In the genomic region with DNA sequence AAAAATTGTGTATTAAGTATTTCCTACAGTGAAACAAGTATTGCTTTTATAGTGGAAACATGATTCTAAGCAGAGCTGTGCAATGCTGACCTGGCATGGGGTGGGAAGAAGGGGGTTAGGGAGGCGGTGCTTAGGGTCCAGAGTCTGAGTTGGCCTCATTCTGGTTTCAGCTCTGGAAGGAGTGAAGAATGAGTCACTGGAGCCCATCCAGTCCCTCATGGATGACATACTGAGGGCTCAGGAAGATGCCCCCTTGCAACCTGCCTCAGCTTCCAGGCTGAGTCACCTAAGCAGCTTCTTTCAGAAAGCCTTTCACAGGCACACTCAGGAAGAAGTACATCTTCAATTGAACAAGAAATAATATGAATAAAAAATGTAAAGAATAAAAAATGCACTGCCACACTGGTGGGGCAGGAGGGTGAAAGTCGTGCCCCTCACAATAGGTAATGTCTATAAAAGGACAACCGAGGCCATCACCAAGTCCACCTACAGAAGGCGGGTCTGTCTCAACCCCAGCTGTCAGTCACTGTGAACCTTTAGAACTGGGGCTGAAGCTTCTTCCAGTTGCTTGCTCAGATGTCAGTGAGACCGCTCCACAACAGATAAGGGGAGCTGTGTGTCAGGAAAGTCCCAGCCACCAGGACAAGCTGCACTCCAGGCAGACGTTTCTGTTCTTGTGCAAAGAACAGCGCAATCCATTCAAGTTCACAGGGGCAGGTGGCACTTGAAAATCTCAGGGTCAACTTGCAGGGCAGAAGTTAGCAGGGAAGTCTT, we compare ENCODE assay signal across 8 cellular contexts. TPM values are rescaled to one million over a fixed set of nuclear protein-coding genes. Genes with fewer than 3 reads are reported as not detected.
DNase-seq lines count a peak whose midpoint lies in the region; TF ChIP-seq lines count a peak whose summit lies in the region.
"Not testable (repeated sequence)": the region's sequence is repeated elsewhere in the genome, so short reads cannot be mapped to it uniquely, and the experiment has no call there.

No MANE protein-coding gene starts in this region.

- in situ Hi-C loops in brain microvascular endothelial cell (cut with HindIII; ENCODE audit: low pct_ligation_motif_present, low sequenced_read_pairs): not testable (repeated sequence)

- H3K9me2 ChIP-seq in PC-9 (ENCODE audit: insufficient read depth); hepatocyte (replicated peaks; ENCODE audit: insufficient read depth): not testable (repeated sequence)

- not testable (repeated sequence) for H3K4me3 Mint-ChIP-seq in activated T-cell treated with anti-CD3 and anti-CD28 coated beads, Interleukin-2, amount 50 U/mL, for 24 hours

- not testable (repeated sequence) for H3K4me2 ChIP-seq in PC-9, hepatocyte

- not testable (repeated sequence) for H3K27me3 Mint-ChIP-seq in activated T-cell treated with anti-CD3 and anti-CD28 coated beads, Interleukin-2, amount 50 U/mL, for 24 hours

- not testable (repeated sequence) for H3K27ac ChIP-seq in AG04450 (ENCODE audit: low read depth, low read length); HEK293 (ENCODE audit: extremely low read depth, low read depth, low read length); brain microvascular endothelial cell
- H3K27ac ChIP-seq in PC-9: peak overlapping the region; percentile 33; the same call in 1 of the 2 replicates
- peak overlapping the region; percentile 55 for H3K27ac ChIP-seq in hepatocyte

- not testable (repeated sequence) for H3K36me3 ChIP-seq in HEK293 (ENCODE audit: control insufficient read depth in 2 of 2, insufficient read depth in 1 of 2, low read length in 2 of 2); PC-9 (ENCODE audit: low read depth); brain microvascular endothelial cell (replicated peaks); hepatocyte (replicated peaks; ENCODE audit: insufficient read depth, low read depth)

- peaks cover 21% of the 10 kb centered on the region for H3F3A ChIP-seq in PC-9 (ENCODE audit: insufficient read depth, low read depth)

- DNase-seq in AG04450 (ENCODE audit: low read depth, low spot score) (peak; percentile 30), PC-9 (peak; percentile 36 to 49), brain microvascular endothelial cell (peak; percentile 63), fibroblast of peridontal ligament (ENCODE audit: extremely low read depth) (peak; percentile 69), hepatocyte (ENCODE audit: low spot score) (peak; percentile 36), retinal pigment epithelial cell (ENCODE audit: low read depth) (peak; percentile 12)
- DNase-seq in activated T-cell treated with anti-CD3 and anti-CD28 coated beads, Interleukin-2, amount 50 U/mL, for 24 hours: not testable (repeated sequence)

- intact Hi-C loops in PC-9 (cut with micrococcal nuclease; ENCODE audit: unreplicated experiment): loop anchor here (5.0 kb wide), 1 partner anchor 201 kb away; no protein-coding TSS in a partner anchor

- peaks cover 28% of the 10 kb centered on the region for H3K4me1 Mint-ChIP-seq in activated T-cell treated with anti-CD3 and anti-CD28 coated beads, Interleukin-2, amount 50 U/mL, for 24 hours (ENCODE audit: low read depth)

- H3K9me3 Mint-ChIP-seq in activated T-cell treated with anti-CD3 and anti-CD28 coated beads, Interleukin-2, amount 50 U/mL, for 24 hours: not testable (repeated sequence)

- not testable (repeated sequence) for H3K4me3 ChIP-seq in AG04450 (ENCODE audit: low read depth, low read length); HEK293 (ENCODE audit: low read depth, low read length); PC-9; brain microvascular endothelial cell (ENCODE audit: low read depth, low read length); hepatocyte; retinal pigment epithelial cell (ENCODE audit: low read length)

- not testable (repeated sequence) for H3K27me3 ChIP-seq in AG04450 (ENCODE audit: control insufficient read depth, insufficient read depth, low read length); PC-9 (ENCODE audit: insufficient read depth, low read depth); brain microvascular endothelial cell (replicated peaks); hepatocyte

- H3K79me2 ChIP-seq in PC-9 (ENCODE audit: low read depth); hepatocyte: not testable (repeated sequence)

- not testable (repeated sequence) for H3K9me3 ChIP-seq in AG04450 (ENCODE audit: control insufficient read depth, insufficient read depth, low read length); HEK293 (ENCODE audit: control insufficient read depth, insufficient read depth, low read depth, low read length); PC-9 (ENCODE audit: insufficient read depth, low read depth); hepatocyte (ENCODE audit: low read depth)

- not testable (repeated sequence) for TF ChIP-seq CTCF in AG04450 (IDR thresholded peaks at IDR 0.05; ENCODE audit: low read depth, low read length); HEK293 (tag by site-specific recombination; IDR thresholded peaks at IDR 0.05); PC-9 (conservative IDR thresholded peaks at IDR 0.05); brain microvascular endothelial cell (IDR thresholded peaks at IDR 0.05; ENCODE audit: low read depth, low read length, missing control alignments); hepatocyte (IDR thresholded peaks at IDR 0.05; ENCODE audit: poor library complexity); retinal pigment epithelial cell (conservative IDR thresholded peaks at IDR 0.05; ENCODE audit: low read depth, low read length)

- not testable (repeated sequence) for H2AFZ ChIP-seq in PC-9, hepatocyte

- CTCF ChIA-PET in AG04450 (lab: Charles Lee) (interaction anchor here (0.9 to 1.9 kb wide), 3 partner anchors 201 to 204 kb away, joined by 4 to 6 read pairs (median 6); no protein-coding TSS in a partner anchor), HEK293 (lab: Yijun Ruan, JAX) (interaction anchor here (1.1 kb wide), 1 partner anchor 85 kb away, joined by 5 read pairs; no protein-coding TSS in a partner anchor), PC-9 (lab: Charles Lee) (interaction anchor here (1.5 kb wide), 1 partner anchor 67 kb away, joined by 5 read pairs; no protein-coding TSS in a partner anchor)

- not testable (repeated sequence) for H3K36me3 Mint-ChIP-seq in activated T-cell treated with anti-CD3 and anti-CD28 coated beads, Interleukin-2, amount 50 U/mL, for 24 hours (ENCODE audit: low read depth)

- POLR2A ChIA-PET in AG04450 (lab: Yijun Ruan, JAX): interaction anchor here (0.5 kb wide), 1 partner anchor 98 kb away, joined by 8 read pairs; no protein-coding TSS in a partner anchor
- POLR2A ChIA-PET in HEK293 (lab: Yijun Ruan, JAX); PC-9 (lab: Charles Lee; ENCODE audit: unreplicated experiment): not testable (repeated sequence)

- H3K4me1 ChIP-seq in HEK293 (ENCODE audit: control insufficient read depth, insufficient read depth, low read length); hepatocyte (ENCODE audit: insufficient read depth): not testable (repeated sequence)
- peaks cover 48% of the 10 kb centered on the region for H3K4me1 ChIP-seq in PC-9 (replicated peaks; ENCODE audit: insufficient read depth)

- WGBS in hepatocyte (ENCODE audit: low lambda C conversion rate, missing lambda C conversion rate): 74% methylated on average over 7 of the region's 7 CpGs

- BruUV-seq in PC-9 (replicated peaks; lab: Mats Ljungman, UMichigan): not testable (repeated sequence)

- H3K27ac Mint-ChIP-seq in activated T-cell treated with anti-CD3 and anti-CD28 coated beads, Interleukin-2, amount 50 U/mL, for 24 hours: peak overlapping the region; percentile 40

- H4K20me1 ChIP-seq in PC-9 (ENCODE audit: insufficient read depth); hepatocyte (ENCODE audit: insufficient read depth, poor library complexity, severe bottlenecking): not testable (repeated sequence)

TF ChIP-seq in HEK293, 187 proteins besides CTCF, POLR2A, EP300 and RAD21:
- TF ChIP-seq ZBTB48 (tag by site-specific recombination; IDR thresholded peaks at IDR 0.05): peak; percentile 48; the same call in 1 of the 2 replicates
- 0 out of 2 replicates have a peak, but pooled peaks have one; percentile 14 for TF ChIP-seq GLIS2 (tag by site-specific recombination; IDR thresholded peaks at IDR 0.05)
- peak; percentile 34; the same call in 1 of the 2 replicates for TF ChIP-seq ZNF600 (tag by site-specific recombination; IDR thresholded peaks at IDR 0.05)
- TF ChIP-seq, protein P1, sequence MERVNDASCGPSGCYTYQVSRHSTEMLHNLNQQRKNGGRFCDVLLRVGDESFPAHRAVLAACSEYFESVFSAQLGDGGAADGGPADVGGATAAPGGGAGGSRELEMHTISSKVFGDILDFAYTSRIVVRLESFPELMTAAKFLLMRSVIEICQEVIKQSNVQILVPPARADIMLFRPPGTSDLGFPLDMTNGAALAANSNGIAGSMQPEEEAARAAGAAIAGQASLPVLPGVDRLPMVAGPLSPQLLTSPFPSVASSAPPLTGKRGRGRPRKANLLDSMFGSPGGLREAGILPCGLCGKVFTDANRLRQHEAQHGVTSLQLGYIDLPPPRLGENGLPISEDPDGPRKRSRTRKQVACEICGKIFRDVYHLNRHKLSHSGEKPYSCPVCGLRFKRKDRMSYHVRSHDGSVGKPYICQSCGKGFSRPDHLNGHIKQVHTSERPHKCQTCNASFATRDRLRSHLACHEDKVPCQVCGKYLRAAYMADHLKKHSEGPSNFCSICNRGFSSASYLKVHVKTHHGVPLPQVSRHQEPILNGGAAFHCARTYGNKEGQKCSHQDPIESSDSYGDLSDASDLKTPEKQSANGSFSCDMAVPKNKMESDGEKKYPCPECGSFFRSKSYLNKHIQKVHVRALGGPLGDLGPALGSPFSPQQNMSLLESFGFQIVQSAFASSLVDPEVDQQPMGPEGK (tag by site-specific recombination; IDR thresholded peaks at IDR 0.05): peak; percentile 39; the same call in 1 of the 2 replicates

RNA-seq across cellular contexts. Expression of a gene that starts 20.8 kb away (rescaled TPM):
- polyA plus RNA-seq in AG04450 (2011; rRNA removed): 5.1 and 5.8 TPM in 2 replicates
- 9.9 and 14.6 TPM in 2 replicates for polyA minus RNA-seq in AG04450 (2011; rRNA and poly(A)+ RNA removed)
- total RNA-seq in PC-9 (2021): 191 and 196 TPM in 2 replicates
- 18.6 and 24.8 TPM in 2 replicates for total RNA-seq in hepatocyte
- polyA plus RNA-seq in hepatocyte: 29.7 and 37.3 TPM in 2 replicates
